ENCODE assay signal across 16 cellular contexts in genomic region chr13:99347335-99347878, GRCh38. TPM values are rescaled to one million over a fixed set of nuclear protein-coding genes. Genes with fewer than 3 reads are reported as not detected.
A peak's percentile ranks its signal among the peaks of the same experiment; 100 is the strongest.
DNase-seq lines count a peak whose midpoint lies in the region; ATAC-seq and TF ChIP-seq lines count a peak whose summit lies in the region.
"Had no signal": no experiment of that assay in that cellular context is flagged by ENCODE, and none has a peak within 500 bp of the region (broad histone marks: within the 10 kb centered on the region; RNA-seq: fewer than 3 reads in every experiment).

No MANE protein-coding gene starts in this region.

- in situ Hi-C loops in G401 (cut with HindIII; ENCODE audit: low sequenced_read_pairs) = no loop called here

- H3K36me3 ChIP-seq in BLaER1 treated with 17β-estradiol and CSF1 and Interleukin-3, amounts not matched to agents 10 nM and 100 nM = peaks cover 84 to 100% (median 98%) of the 10 kb centered on the region in 11 experiments
- H3K36me3 ChIP-seq in Caco-2 (ENCODE audit: control insufficient read depth, insufficient read depth, low read length) = no peaks in the 10 kb centered on the region; the same call in 1 of the 2 replicates

- H3K4me2 ChIP-seq in BLaER1 treated with 17β-estradiol and CSF1 and Interleukin-3, amounts not matched to agents 10 nM and 100 nM = peak overlapping the region in 7 of 11 experiments; percentile 15 to 68 (median 40); a peak in 12 of 22 replicates
- H3K4me2 ChIP-seq: PC-9 had no signal

- CTCF ChIA-PET in Caco-2 (lab: Charles Lee) = no interaction called here

- no peaks in the 10 kb centered on the region for H3K27me3 Mint-ChIP-seq in activated T-helper 17 cell treated with anti-CD3 and anti-CD28 coated beads, Interleukin-2, amount 50 U/mL, for 72 hours
- no peaks in the 10 kb centered on the region for H3K27me3 Mint-ChIP-seq in Caco-2 (ENCODE audit: insufficient read depth, unreplicated experiment)

- peaks cover 0 to 28% (median 25%) of the 10 kb centered on the region in 10 experiments; a peak in 16 of 20 replicates for H3K4me1 ChIP-seq in BLaER1 treated with 17β-estradiol and CSF1 and Interleukin-3, amounts not matched to agents 10 nM and 100 nM
- H3K4me1 ChIP-seq in Caco-2 = no peaks in the 10 kb centered on the region
- H3K4me1 ChIP-seq: right atrium auricular region had no signal

- ATAC-seq in GM18870 (IDR thresholded peaks at IDR 0.05; ENCODE audit: unreplicated experiment) = peak; percentile 27
- ATAC-seq in HG03045 (IDR thresholded peaks at IDR 0.05; ENCODE audit: unreplicated experiment) = peak; percentile 14
- ATAC-seq in activated T-helper 17 cell treated with anti-CD3 and anti-CD28 coated beads, Interleukin-2, amount 50 U/mL, for 72 hours (replicated peaks) = no peak
- ATAC-seq: mucosa of descending colon had no signal

- H3K9me3 Mint-ChIP-seq in activated T-helper 17 cell treated with anti-CD3 and anti-CD28 coated beads, Interleukin-2, amount 50 U/mL, for 72 hours = no peaks in the 10 kb centered on the region
- no peaks in the 10 kb centered on the region for H3K9me3 Mint-ChIP-seq in Caco-2 (ENCODE audit: unreplicated experiment)

- H3K4me3 ChIP-seq in BLaER1 treated with 17β-estradiol and CSF1 and Interleukin-3, amounts not matched to agents 10 nM and 100 nM = no peak overlapping the region
- H3K4me3 ChIP-seq in Caco-2 (ENCODE audit: low read depth, low read length) = no peak overlapping the region
- H3K4me3 ChIP-seq: mucosa of descending colon, PC-9, right atrium auricular region had no signal

- no TSS peak for BruUV-seq in Caco-2 (replicated peaks; lab: Mats Ljungman, UMichigan)

- H3K27me3 ChIP-seq in BLaER1 treated with 17β-estradiol and CSF1 and Interleukin-3, amounts not matched to agents 10 nM and 100 nM = no peaks in the 10 kb centered on the region
- H3K27me3 ChIP-seq in Caco-2 (replicated peaks; ENCODE audit: control insufficient read depth, insufficient read depth, low read length) = no peaks in the 10 kb centered on the region
- H3K27me3 ChIP-seq: brain microvascular endothelial cell, right atrium auricular region had no signal

- TF ChIP-seq CTCF in Caco-2 (IDR thresholded peaks at IDR 0.05; ENCODE audit: insufficient read depth in 1 of 2, low read depth in 1 of 2, low read length in 1 of 2, severe bottlenecking in 1 of 2, unreplicated experiment in 1 of 2) = no peak

- intact Hi-C loops in Caco-2 (cut with micrococcal nuclease; ENCODE audit: unreplicated experiment) = no loop called here

- peak overlapping the region; percentile 42 for H3K4me3 Mint-ChIP-seq in activated T-helper 17 cell treated with anti-CD3 and anti-CD28 coated beads, Interleukin-2, amount 50 U/mL, for 72 hours
- no peak overlapping the region for H3K4me3 Mint-ChIP-seq in Caco-2 (ENCODE audit: unreplicated experiment)

- H3K27ac ChIP-seq in BLaER1 treated with 17β-estradiol and CSF1 and Interleukin-3, amounts not matched to agents 10 nM and 100 nM = peak overlapping the region in 3 of 11 experiments; percentile 16 to 62 (median 53); a peak in 5 of 22 replicates
- H3K27ac ChIP-seq: brain microvascular endothelial cell, PC-9, right atrium auricular region had no signal

- H3K4me1 Mint-ChIP-seq in activated T-helper 17 cell treated with anti-CD3 and anti-CD28 coated beads, Interleukin-2, amount 50 U/mL, for 72 hours = peaks cover 64% of the 10 kb centered on the region
- no peaks in the 10 kb centered on the region for H3K4me1 Mint-ChIP-seq in Caco-2 (ENCODE audit: low read depth, unreplicated experiment)

- DNase-seq in cortex of kidney (lab: John Stamatoyannopoulos, UW) (no peak), SIG-M5 treated with dmso at 0.1 percent for 504 hours (lab: John Stamatoyannopoulos, UW; ENCODE audit: unreplicated experiment) (no peak), G401 (ENCODE audit: low spot score) (no peak), Caco-2 (no peak)
- DNase-seq: activated CD4-positive, CD25-positive, alpha-beta regulatory T cell treated with anti-CD3 and anti-CD28 coated beads, Interleukin-2, amount 50 U/mL, for 72 hours; brain microvascular endothelial cell; DND-41; mucosa of descending colon; NCI-H1105 treated with DMSO at 0.1 percent for 48 hours; PC-9; SW 1271 had no signal

- POLR2A ChIA-PET in Caco-2 (lab: Charles Lee) = no interaction called here

- H3K27ac Mint-ChIP-seq in activated T-helper 17 cell treated with anti-CD3 and anti-CD28 coated beads, Interleukin-2, amount 50 U/mL, for 72 hours = peak overlapping the region; percentile 79
- H3K27ac Mint-ChIP-seq in Caco-2 (ENCODE audit: unreplicated experiment) = no peak overlapping the region

- H3K36me3 Mint-ChIP-seq in activated T-helper 17 cell treated with anti-CD3 and anti-CD28 coated beads, Interleukin-2, amount 50 U/mL, for 72 hours (ENCODE audit: low read depth) = peaks cover 80% of the 10 kb centered on the region
- peaks cover 23% of the 10 kb centered on the region for H3K36me3 Mint-ChIP-seq in Caco-2 (ENCODE audit: insufficient read depth, unreplicated experiment)

- no peaks in the 10 kb centered on the region for H3K9me3 ChIP-seq in BLaER1 treated with 17β-estradiol and CSF1 and Interleukin-3, amounts not matched to agents 10 nM and 100 nM (replicated peaks in 1 of 11)
- no peaks in the 10 kb centered on the region for H3K9me3 ChIP-seq in Caco-2
- H3K9me3 ChIP-seq: mucosa of descending colon, right atrium auricular region had no signal

- H3K9ac ChIP-seq in BLaER1 treated with 17β-estradiol and CSF1 and Interleukin-3, amounts not matched to agents 10 nM and 100 nM = 0 out of 22 replicates have a peak overlapping the region, but pooled peaks of 1 of the 11 experiments have one; percentile 18

- peaks cover 0 to 40% (median 0%) of the 10 kb centered on the region in 11 experiments; a peak in 11 of 22 replicates for H4K20me1 ChIP-seq in BLaER1 treated with 17β-estradiol and CSF1 and Interleukin-3, amounts not matched to agents 10 nM and 100 nM

RNA-seq across cellular contexts. Expression of gene GPR183, which starts 40.2 kb away (rescaled TPM):
- 10 to 100 TPM; 92.4 to 95.1 TPM for total RNA-seq in activated T-helper 17 cell treated with anti-CD3 and anti-CD28 coated beads, Interleukin-2, amount 50 U/mL, for 72 hours
- not detected in 2 replicates for total RNA-seq in G401 (2014; rRNA removed; shearing (Covaris generic))
- total RNA-seq in Caco-2 (2022) = not detected in 2 replicates
- total RNA-seq: PC-9 had no signal

Comparison
In these comparisons a context has a peak if more than half of its experiments do, and no peak if none do; other contexts are left out.
1. RNA of gene GPR183, which starts 40.2 kb away (total RNA-seq): 92.4 to 95.1 TPM in activated T-helper 17 cell treated with anti-CD3 and anti-CD28 coated beads, Interleukin-2, amount 50 U/mL, for 72 hours; not detected in G401 and not detected in Caco-2; every median in the first group is over 10 times any median in the second.